ENCODE assay signal across 8 cellular contexts in the genomic region with DNA sequence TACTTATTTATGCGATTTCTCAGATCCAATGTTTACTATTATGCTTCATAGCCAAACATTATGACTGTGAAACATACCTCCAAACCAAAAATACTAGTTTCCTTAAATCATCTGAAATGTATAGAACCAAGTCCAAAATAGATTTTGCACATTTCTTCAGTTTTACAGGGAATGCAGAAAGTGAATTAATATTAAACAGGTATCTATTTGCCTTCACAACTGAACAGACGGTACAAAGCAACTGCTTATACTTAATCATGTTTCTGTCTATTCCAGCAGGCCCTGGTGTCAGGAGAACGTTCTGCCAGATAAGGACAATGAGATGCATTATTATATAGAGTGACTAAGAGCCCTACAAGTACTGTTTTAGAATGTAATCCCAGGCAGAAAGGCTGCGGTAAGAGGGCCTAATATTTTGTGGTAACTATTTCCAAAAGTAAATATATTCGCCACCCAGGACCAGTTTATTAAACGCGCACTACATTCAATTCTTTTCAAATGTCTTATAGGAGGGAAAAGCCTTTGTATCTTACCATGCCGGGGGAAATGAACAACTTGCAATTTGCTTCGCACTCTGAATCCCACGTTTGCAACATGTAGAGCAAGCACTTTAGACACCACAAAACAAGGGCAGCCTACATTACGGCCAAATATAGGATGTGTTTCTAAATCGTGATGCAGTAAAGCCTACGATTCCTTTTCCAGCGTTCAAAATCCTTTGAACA. TPM values are rescaled to one million over a fixed set of nuclear protein-coding genes. Genes with fewer than 3 reads are reported as not detected.
DNase-seq lines count a peak whose midpoint lies in the region; ATAC-seq, FAIRE-seq and TF ChIP-seq lines count a peak whose summit lies in the region.

No MANE protein-coding gene starts in this region.

- CTCF ChIA-PET in A673 (lab: Charles Lee) (no interaction called here), RWPE1 (lab: Yijun Ruan, JAX) (interaction anchor here (1.0 to 1.2 kb wide), 3 partner anchors 27 to 65 kb away, joined by 3 to 7 read pairs (median 6); no protein-coding TSS in a partner anchor), endothelial cell of umbilical vein (lab: Charles Lee) (interaction anchor here (1.1 to 1.4 kb wide), 4 partner anchors 35 to 73 kb away, joined by 4 to 17 read pairs (median 9); no protein-coding TSS in a partner anchor)

- H4K20me1 ChIP-seq in endothelial cell of umbilical vein (replicated peaks; ENCODE audit: control insufficient read depth, extremely low read depth, insufficient read depth, low read length) = peaks cover 5% of the 10 kb centered on the region
- H4K20me1 ChIP-seq in neural cell (ENCODE audit: insufficient read depth) = no peaks in the 10 kb centered on the region

- H3K4me2 ChIP-seq in endothelial cell of umbilical vein (ENCODE audit: insufficient read depth, low read length) = peak overlapping the region; percentile 99
- H3K4me2 ChIP-seq in neural cell (ENCODE audit: low read length) = peak overlapping the region; percentile 90

- TF ChIP-seq CTCF in A673 (conservative IDR thresholded peaks at IDR 0.05; ENCODE audit: low read depth, low read length) (no peak), RWPE1 (conservative IDR thresholded peaks at IDR 0.05; ENCODE audit: low read depth) (no peak), endothelial cell of umbilical vein (IDR thresholded peaks at IDR 0.05; ENCODE audit: extremely low read depth in 1 of 2, insufficient read depth in 1 of 2, low read depth in 1 of 2, low read length in 2 of 2) (no peak), neural cell (IDR thresholded peaks at IDR 0.05; ENCODE audit: poor library complexity, severe bottlenecking) (no peak), GM20000 (IDR thresholded peaks at IDR 0.05; ENCODE audit: extremely low read depth, missing control alignments) (no peak)

- H3K27ac ChIP-seq in A673 (ENCODE audit: low read depth, low read length, poor library complexity, severe bottlenecking) (peak overlapping the region; percentile 92), RWPE1 (peak overlapping the region; percentile 98), endothelial cell of umbilical vein (ENCODE audit: insufficient read depth, low read depth, low read length) (peak overlapping the region; percentile 92), neural cell (ENCODE audit: low read length) (peak overlapping the region; percentile 94)

- H3K27me3 ChIP-seq in A673 (replicated peaks; ENCODE audit: insufficient read depth, low read depth, low read length, poor library complexity) (no peaks in the 10 kb centered on the region), endothelial cell of umbilical vein (ENCODE audit: control insufficient read depth in 2 of 2, insufficient read depth in 2 of 2, low read length in 2 of 2) (no peaks in the 10 kb centered on the region), neural cell (ENCODE audit: insufficient read depth, low read depth, low read length) (no peaks in the 10 kb centered on the region)

- peaks cover 11% of the 10 kb centered on the region for H3F3A ChIP-seq in neural cell (ENCODE audit: insufficient read depth, low read length, poor library complexity, severe bottlenecking)

- H3K36me3 ChIP-seq in A673 (ENCODE audit: insufficient read depth, low read length, poor library complexity, severe bottlenecking) (peaks cover 3% of the 10 kb centered on the region), endothelial cell of umbilical vein (ENCODE audit: control insufficient read depth in 2 of 2, extremely low read depth in 1 of 2, insufficient read depth in 2 of 2, low read length in 2 of 2) (no peaks in the 10 kb centered on the region), neural cell (ENCODE audit: insufficient read depth, low read length) (no peaks in the 10 kb centered on the region)

- no peaks in the 10 kb centered on the region for H3K9me1 ChIP-seq in endothelial cell of umbilical vein (replicated peaks; ENCODE audit: control insufficient read depth, extremely low read depth, insufficient read depth, low read length)

- dilution Hi-C loops in endothelial cell of umbilical vein (cut with MboI; ENCODE audit: extremely low pct_ligation_motif_present, low sequenced_read_pairs) = no loop called here

- DNase-seq in A673 (ENCODE audit: low spot score) = peak; percentile 42
- peak; percentile 37 for DNase-seq in H54 (ENCODE audit: insufficient read length, low spot score)
- peak; percentile 54 for DNase-seq in RWPE1 (ENCODE audit: low spot score)
- peak; percentile 70 for DNase-seq in endothelial cell of umbilical vein (ENCODE audit: low read depth, low spot score)
- no peak for DNase-seq in GM20000 (ENCODE audit: low spot score)
- no peak for DNase-seq in activated effector memory CD4-positive, alpha-beta T cell treated with Interleukin-2 at 50 U/mL for 16 hours

- FAIRE-seq in H54 (lab: Jason Lieb, UNC) (no peak), endothelial cell of umbilical vein (lab: Jason Lieb, UNC) (peak; percentile 77)

- H3K9me3 ChIP-seq in A673 (ENCODE audit: low read depth, low read length, poor library complexity, severe bottlenecking) = no peaks in the 10 kb centered on the region
- no peaks in the 10 kb centered on the region for H3K9me3 ChIP-seq in endothelial cell of umbilical vein (replicated peaks; ENCODE audit: control insufficient read depth, insufficient read depth, low read length)
- H3K9me3 ChIP-seq in neural cell (ENCODE audit: low read length) = no peaks in the 10 kb centered on the region

- no peak for TF ChIP-seq EP300 in neural cell (conservative IDR thresholded peaks at IDR 0.05; ENCODE audit: poor library complexity, severe bottlenecking)

- ATAC-seq in GM21528 (IDR thresholded peaks at IDR 0.05; ENCODE audit: low FRiP score, unreplicated experiment) = no peak

- BruUV-seq in A673 (replicated peaks; lab: Mats Ljungman, UMichigan) = no TSS peak
- TSS peak; percentile 56 for BruUV-seq in endothelial cell of umbilical vein (replicated peaks; lab: Mats Ljungman, UMichigan)

- no peaks in the 10 kb centered on the region for H3K9me2 ChIP-seq in neural cell (ENCODE audit: insufficient read depth, low read length)

- H2AFZ ChIP-seq in endothelial cell of umbilical vein (ENCODE audit: low read depth, low read length) = no peak overlapping the region
- no peak overlapping the region for H2AFZ ChIP-seq in neural cell (ENCODE audit: low read depth, low read length)

- POLR2A ChIA-PET in A673 (lab: Charles Lee; ENCODE audit: low non-redundant PET) = no interaction called here
- POLR2A ChIA-PET in RWPE1 (lab: Yijun Ruan, JAX; ENCODE audit: low non-redundant PET) = no interaction called here
- POLR2A ChIA-PET in endothelial cell of umbilical vein (lab: Charles Lee) = interaction anchor here (0.8 to 1.2 kb wide), 7 partner anchors 15 to 68 kb away, joined by 3 to 8 read pairs (median 4); no protein-coding TSS in a partner anchor

- H3K9ac ChIP-seq in endothelial cell of umbilical vein (replicated peaks; ENCODE audit: extremely low read depth, insufficient read depth, low read length) = peak overlapping the region; percentile 93
- H3K9ac ChIP-seq in neural cell (ENCODE audit: low read length) = peak overlapping the region; percentile 100

- H3K79me2 ChIP-seq in endothelial cell of umbilical vein (ENCODE audit: control insufficient read depth, insufficient read depth, low read length) (peaks cover 64% of the 10 kb centered on the region), neural cell (replicated peaks; ENCODE audit: insufficient read depth, low read length) (peaks cover 53% of the 10 kb centered on the region)

- intact Hi-C loops in A673 (cut with micrococcal nuclease; ENCODE audit: unreplicated experiment) = loop anchor here (2.0 to 10.0 kb wide), 3 partner anchors 39 to 165 kb away; a partner anchor contains a TSS
- intact Hi-C loops in endothelial cell of umbilical vein (cut with micrococcal nuclease) = loop anchor here (2.0 to 5.0 kb wide), 3 partner anchors 167 to 368 kb away; a partner anchor contains a TSS

- H3K4me3 ChIP-seq in A673 (ENCODE audit: low read depth, low read length, poor library complexity, severe bottlenecking) (peak overlapping the region; percentile 90), endothelial cell of umbilical vein (replicated peaks in 1 of 3; ENCODE audit: insufficient read depth in 1 of 3, low read depth in 1 of 3, low read length in 3 of 3) (peak overlapping the region; percentile 57 to 91 (median 76)), neural cell (ENCODE audit: low read length) (peak overlapping the region; percentile 97)

- TF ChIP-seq POLR2A in H54 (IDR thresholded peaks at IDR 0.05; ENCODE audit: low read depth, low read length) (no peak), endothelial cell of umbilical vein (IDR thresholded peaks at IDR 0.05; ENCODE audit: low read depth, low read length) (no peak)

- TF ChIP-seq RAD21 in neural cell (conservative IDR thresholded peaks at IDR 0.05) = peak; percentile 39

- peaks cover 33% of the 10 kb centered on the region for H3K4me1 ChIP-seq in A673 (ENCODE audit: insufficient read depth, low read length, poor library complexity, severe bottlenecking)
- peaks cover 37% of the 10 kb centered on the region for H3K4me1 ChIP-seq in endothelial cell of umbilical vein (ENCODE audit: control insufficient read depth, extremely low read depth, insufficient read depth, low read length)

TF ChIP-seq in endothelial cell of umbilical vein, 7 proteins besides CTCF, POLR2A, EP300 and RAD21 (continues in another document):
- TF ChIP-seq POLR2AphosphoS5 (IDR thresholded peaks at IDR 0.05; ENCODE audit: insufficient read depth, low read depth, low read length) (no peak), GATA2 (IDR thresholded peaks at IDR 0.05; ENCODE audit: insufficient read depth, insufficient read length, low read depth, low read length) (no peak), JUN (IDR thresholded peaks at IDR 0.05; ENCODE audit: borderline replicate concordance, insufficient read depth, insufficient read length, low read depth) (no peak)

TF ChIP-seq in neural cell, 6 proteins besides CTCF, POLR2A, EP300 and RAD21 (continues in another document):
- TF ChIP-seq TAF1 (IDR thresholded peaks at IDR 0.05; ENCODE audit: low read depth) (no peak), SMC3 (conservative IDR thresholded peaks at IDR 0.05; ENCODE audit: poor library complexity) (no peak)

RNA-seq across cellular contexts. Expression of a gene that starts 1.5 kb away (rescaled TPM):
- total RNA-seq in A673 (2021) (206 and 208 TPM in 2 replicates), endothelial cell of umbilical vein (212 and 240 TPM in 2 replicates)
- polyA plus RNA-seq in endothelial cell of umbilical vein (143 and 150 TPM in 2 replicates), neural cell (120 and 123 TPM in 2 replicates)
- 131 and 149 TPM in 2 replicates for polyA plus RNA-seq in endothelial cell of umbilical vein (2011; cell fraction: cytosol; rRNA removed)
- 163 and 178 TPM in 2 replicates for polyA plus RNA-seq in endothelial cell of umbilical vein (2011; cell fraction: nucleus; rRNA removed)
- polyA plus RNA-seq in endothelial cell of umbilical vein (2012) = 145 and 176 TPM in 2 replicates
- polyA minus RNA-seq in endothelial cell of umbilical vein (782 and 791 TPM in 2 replicates), neural cell (248 and 272 TPM in 2 replicates)
- 102 TPM for polyA minus RNA-seq in endothelial cell of umbilical vein (2011; cell fraction: cytosol; rRNA and poly(A)+ RNA removed)
- polyA minus RNA-seq in endothelial cell of umbilical vein (2011; cell fraction: nucleus; rRNA and poly(A)+ RNA removed) = 208 and 281 TPM in 2 replicates

Comparison
In these comparisons a context has a peak if more than half of its experiments do, and no peak if none do; other contexts are left out.
1. DNase-seq: peak in A673 (single experiment), H54 (single experiment), RWPE1 (single experiment) and endothelial cell of umbilical vein (single experiment); none in GM20000 (single experiment) and activated effector memory CD4-positive, alpha-beta T cell treated with Interleukin-2 at 50 U/mL for 16 hours (single experiment).
2. Peak in every context shown above with its lines, with median percentiles within 50 percentile points of each other: H3K27ac ChIP-seq and H3K4me3 ChIP-seq.